In the genomic region with DNA sequence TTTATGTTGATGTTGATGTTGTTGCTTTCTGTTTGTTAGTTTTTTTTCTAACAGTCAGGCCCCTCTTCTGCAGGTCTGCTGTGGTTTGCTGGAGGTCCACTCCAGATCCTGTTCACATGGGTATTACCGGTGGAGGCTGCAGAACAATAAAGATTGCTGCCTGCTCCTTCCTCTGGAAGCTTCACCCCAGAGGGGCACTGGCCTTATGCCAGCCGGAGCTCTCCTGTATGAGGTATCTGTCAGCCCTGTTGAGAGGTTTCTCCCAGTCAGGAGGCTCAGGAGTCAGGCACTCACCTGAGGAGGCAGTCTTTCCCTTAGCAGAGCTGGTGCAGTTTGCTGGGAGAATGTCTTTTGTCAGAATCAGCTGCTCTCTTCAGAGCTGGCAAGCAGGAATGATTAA, we compare ENCODE assay signal across 40 cellular contexts. TPM values are rescaled to one million over a fixed set of nuclear protein-coding genes. Genes with fewer than 3 reads are reported as not detected.
"Had no signal": no experiment of that assay in that cellular context is flagged by ENCODE, and none has a peak within 500 bp of the region (broad histone marks: within the 10 kb centered on the region; RNA-seq: fewer than 3 reads in every experiment).

No MANE protein-coding gene starts in this region.

- H3K27me3 ChIP-seq: MG63 had no signal

- H3K4me3 ChIP-seq: MG63 had no signal

- H3K36me3 ChIP-seq: MG63 had no signal

- H3K9ac ChIP-seq: KMS-11 had no signal

- H3K27ac ChIP-seq: KMS-11 had no signal

- H3K4me2 ChIP-seq: KMS-11 had no signal

- H3K9me3 ChIP-seq: MG63 had no signal

- DNase-seq: Karpas-422, Kasumi-1, KG1, MG63, MM.1S, MV-4-11, NCI-H1048, NCI-H1092, NCI-H1092 treated with DMSO at 0.1 percent for 48 hours, NCI-H1105, NCI-H1105 treated with DMSO at 0.1 percent for 48 hours, NCI-H1417, NCI-H1417 treated with DMSO at 0.1 percent for 48 hours, NCI-H1436, NCI-H1436 treated with DMSO at 0.1 percent for 48 hours, NCI-H146, NCI-H1694, NCI-H1694 treated with DMSO at 0.1 percent for 48 hours, NCI-H187, NCI-H187 treated with DMSO at 0.1 percent for 48 hours, NCI-H1930, NCI-H2029, NCI-H2029 treated with DMSO at 0.1 percent for 48 hours, NCI-H2081, NCI-H2081 treated with DMSO at 0.1 percent for 48 hours, NCI-H2107, NCI-H2171, NCI-H2171 treated with DMSO at 0.1 percent for 48 hours, NCI-H2227 treated with DMSO at 0.1 percent for 48 hours, NCI-H226, NCI-H345, NCI-H446, NCI-H446 treated with DMSO at 0.1 percent for 48 hours, NCI-H510A, NCI-H510A treated with DMSO at 0.1 percent for 48 hours had no signal

RNA-seq across cellular contexts. Expression of gene CDX4, which starts 34.7 kb away (rescaled TPM):
- total RNA-seq: LHCN-M2, M059J, MCF 10A, NCI-H460 had no signal
